ENCODE assay signal across 1 cellular context in the genomic region with DNA sequence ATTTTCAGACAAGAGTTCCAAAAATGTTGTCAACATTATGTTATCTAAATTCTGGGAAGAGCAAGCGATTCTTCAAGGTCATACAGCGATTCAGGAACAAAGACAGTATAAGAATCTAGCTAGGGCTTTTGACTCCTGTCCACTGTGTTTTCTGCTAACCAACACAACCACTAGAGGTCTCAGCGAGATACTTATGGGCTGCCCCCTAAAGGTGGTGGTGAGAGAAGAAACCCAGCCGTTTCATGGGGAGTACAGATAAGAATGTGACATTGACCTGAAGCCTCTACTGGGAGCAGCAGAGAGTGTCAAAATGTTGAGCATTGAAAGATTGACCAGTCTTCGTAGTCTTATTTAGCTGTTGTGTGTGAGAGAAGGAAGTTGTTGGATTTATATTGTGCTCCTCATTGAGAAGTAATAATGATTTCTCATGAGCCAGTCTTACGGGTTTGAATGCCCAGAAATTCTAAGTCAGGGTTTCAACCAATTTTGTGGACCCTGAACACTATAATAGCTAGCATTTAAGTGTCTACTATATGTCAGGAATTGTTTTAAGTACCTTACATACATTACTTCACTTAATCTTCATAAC.
TF ChIP-seq lines count a peak whose summit lies in the region.

No MANE protein-coding gene starts in this region.

TF ChIP-seq in K562, 482 proteins besides CTCF, POLR2A, EP300 and RAD21 (continued from another document):
- TF ChIP-seq ZNF165 (CRISPR knock-in tag; IDR thresholded peaks at IDR 0.05; ENCODE audit: borderline replicate concordance) = no peak
- TF ChIP-seq ZNF699 (CRISPR knock-in tag; IDR thresholded peaks at IDR 0.05; ENCODE audit: insufficient replicate concordance) = no peak
- TF ChIP-seq, protein P1, sequence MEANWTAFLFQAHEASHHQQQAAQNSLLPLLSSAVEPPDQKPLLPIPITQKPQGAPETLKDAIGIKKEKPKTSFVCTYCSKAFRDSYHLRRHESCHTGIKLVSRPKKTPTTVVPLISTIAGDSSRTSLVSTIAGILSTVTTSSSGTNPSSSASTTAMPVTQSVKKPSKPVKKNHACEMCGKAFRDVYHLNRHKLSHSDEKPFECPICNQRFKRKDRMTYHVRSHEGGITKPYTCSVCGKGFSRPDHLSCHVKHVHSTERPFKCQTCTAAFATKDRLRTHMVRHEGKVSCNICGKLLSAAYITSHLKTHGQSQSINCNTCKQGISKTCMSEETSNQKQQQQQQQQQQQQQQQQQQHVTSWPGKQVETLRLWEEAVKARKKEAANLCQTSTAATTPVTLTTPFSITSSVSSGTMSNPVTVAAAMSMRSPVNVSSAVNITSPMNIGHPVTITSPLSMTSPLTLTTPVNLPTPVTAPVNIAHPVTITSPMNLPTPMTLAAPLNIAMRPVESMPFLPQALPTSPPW (CRISPR knock-in tag; IDR thresholded peaks at IDR 0.05) = peak; percentile 48; the same call in 1 of the 2 replicates
